In the genomic region with DNA sequence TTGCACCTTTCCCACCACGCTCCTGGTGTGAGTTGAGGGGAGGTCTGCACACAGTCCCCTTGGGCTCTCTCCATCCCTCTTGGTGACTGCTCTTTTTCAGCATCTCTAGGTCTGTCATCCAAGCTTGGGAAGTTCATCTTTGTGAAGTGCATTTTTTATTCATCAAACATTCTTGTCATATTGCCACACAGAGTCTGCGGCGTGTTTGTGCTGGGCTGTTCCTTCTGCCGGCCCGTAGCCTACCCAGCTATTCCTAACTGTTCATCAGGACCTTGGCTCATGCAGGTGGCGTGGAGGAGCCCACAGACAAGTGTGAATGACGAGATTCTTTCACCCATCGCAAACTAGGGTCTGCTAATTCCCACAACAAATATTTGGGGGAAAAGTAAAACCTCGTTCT, we compare ENCODE assay signal across 23 cellular contexts.
"Had no signal": no experiment of that assay in that cellular context is flagged by ENCODE, and none has a peak within 500 bp of the region (broad histone marks: within the 10 kb centered on the region; RNA-seq: fewer than 3 reads in every experiment).

No MANE protein-coding gene starts in this region.

- H3K4me3 ChIP-seq: dorsolateral prefrontal cortex, lower lobe of right lung, right lobe of liver, stomach, thyroid gland, vagina had no signal

- H2AFZ ChIP-seq: parathyroid adenoma had no signal

- H3K4me1 ChIP-seq: parathyroid adenoma, right lobe of liver, thyroid gland had no signal

- FAIRE-seq: frontal cortex, small intestine had no signal

- H3K9me3 ChIP-seq: lower lobe of right lung, neutrophil, right lobe of liver, stomach, thyroid gland, vagina had no signal

- H3K9me3 Mint-ChIP-seq: immature natural killer cell; natural killer cell treated with Interleukin-12 subunit alpha and Interleukin-12 subunit beta and Interleukin-15 and Interleukin-18, amount 100 ng/mL, for 72 hours; neural crest cell had no signal

- H3K36me3 Mint-ChIP-seq: immature natural killer cell; natural killer cell treated with Interleukin-12 subunit alpha and Interleukin-12 subunit beta and Interleukin-15 and Interleukin-18, amount 100 ng/mL, for 72 hours had no signal

- ATAC-seq: left colon; left ventricle myocardium superior; natural killer cell treated with Interleukin-12 subunit alpha and Interleukin-12 subunit beta and Interleukin-15 and Interleukin-18, amount 100 ng/mL, for 72 hours; right lobe of liver had no signal

- H3K27ac ChIP-seq: dorsolateral prefrontal cortex, lower lobe of right lung, neutrophil, parathyroid adenoma, right lobe of liver, stomach, thyroid gland, vagina had no signal

- H3K79me2 ChIP-seq: parathyroid adenoma had no signal

- H3K27ac Mint-ChIP-seq: progenitor cell of endocrine pancreas had no signal

- H3K4me3 Mint-ChIP-seq: immature natural killer cell; natural killer cell treated with Interleukin-12 subunit alpha and Interleukin-12 subunit beta and Interleukin-15 and Interleukin-18, amount 100 ng/mL, for 72 hours; neural crest cell had no signal

- H3K4me1 Mint-ChIP-seq: neural crest cell had no signal

- DNase-seq: dorsolateral prefrontal cortex; effector CD4-positive, alpha-beta T cell; hypothalamus; immature natural killer cell; islet precursor cell; kidney glomerular epithelial cell; left colon; left ventricle myocardium superior; lower lobe of right lung; right lobe of liver; small intestine; stimulated activated CD4-positive, alpha-beta T cell treated with anti-CD3 and anti-CD28 coated beads, Interleukin-15, amount 100 ng/mL, for 24 hours; stimulated activated CD4-positive, alpha-beta T cell treated with anti-CD3 and anti-CD28 coated beads, Interleukin-2, amount 100 ng/mL, for 48 hours; stimulated activated naive CD4-positive, alpha-beta T cell treated with Interleukin-2 at 50 U/mL for 16 hours; stomach; thyroid gland had no signal

- H3K36me3 ChIP-seq: lower lobe of right lung, neutrophil, right lobe of liver, stomach, thyroid gland, vagina had no signal

- H3K9ac ChIP-seq: parathyroid adenoma had no signal

- H3K27me3 ChIP-seq: dorsolateral prefrontal cortex, neutrophil, right lobe of liver, stomach, thyroid gland, vagina had no signal

- H3K27me3 Mint-ChIP-seq: natural killer cell treated with Interleukin-12 subunit alpha and Interleukin-12 subunit beta and Interleukin-15 and Interleukin-18, amount 100 ng/mL, for 72 hours had no signal
